Comparison of ENCODE assay signal across 8 cellular contexts in the genomic region with DNA sequence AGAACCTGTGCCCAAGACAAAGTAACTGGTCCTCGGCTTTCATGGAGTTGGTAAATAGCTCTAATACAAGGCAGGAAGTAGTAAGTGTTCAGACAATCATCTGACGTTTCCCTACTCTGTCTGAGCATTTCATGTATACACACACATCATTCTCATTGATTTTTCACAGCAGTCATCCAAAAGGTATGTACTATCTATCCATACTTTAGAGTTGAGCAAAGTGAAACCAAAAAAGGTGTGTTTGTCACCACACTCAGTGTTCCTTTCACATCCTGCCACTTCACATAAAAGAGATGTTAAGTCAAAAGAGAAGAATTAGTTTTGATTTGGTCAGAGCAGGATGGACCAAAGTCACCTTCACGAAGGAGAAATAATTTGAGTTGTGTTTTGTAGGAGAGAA. TPM values are rescaled to one million over a fixed set of nuclear protein-coding genes. Genes with fewer than 3 reads are reported as not detected.
DNase-seq lines count a peak whose midpoint lies in the region; ATAC-seq, FAIRE-seq and TF ChIP-seq lines count a peak whose summit lies in the region.
"Not testable (repeated sequence)": the region's sequence is repeated elsewhere in the genome, so short reads cannot be mapped to it uniquely, and the experiment has no call there.

No MANE protein-coding gene starts in this region.

- H3K27me3 ChIP-seq in CD8-positive, alpha-beta T cell (ENCODE audit: insufficient read depth, low read length); GM12878 (replicated peaks in 1 of 2; ENCODE audit: control insufficient read depth in 2 of 2, insufficient read depth in 2 of 2, low read length in 1 of 2): not testable (repeated sequence)

- not testable (repeated sequence) for H3K9me3 Mint-ChIP-seq in CD8-positive, alpha-beta T cell; activated CD8-positive, alpha-beta T cell treated with anti-CD3 and anti-CD28 coated beads for 36 hours

- in situ Hi-C loops in GM12878 (cut with MboI) = not testable (repeated sequence)

- H3K4me3 ChIP-seq in CD8-positive, alpha-beta T cell (ENCODE audit: low read depth, low read length); GM12878: not testable (repeated sequence)

- not testable (repeated sequence) for DNase-seq in CD8-positive, alpha-beta T cell; activated CD8-positive, alpha-beta T cell treated with anti-CD3 and anti-CD28 coated beads for 36 hours; GM12878 (ENCODE audit: low read depth, low spot score); stimulated activated naive CD8-positive, alpha-beta T cell treated with anti-CD3 and anti-CD28 coated beads, Interleukin-15, Interleukin-2, amounts not matched to agents 100 U/mL and 50 U/mL, for 24 hours

- not testable (repeated sequence) for H3K36me3 ChIP-seq in CD8-positive, alpha-beta T cell (ENCODE audit: insufficient read depth, low read length); GM12878 (ENCODE audit: control insufficient read depth in 2 of 2, insufficient read depth in 2 of 2, low read length in 1 of 2)

- intact Hi-C loops in CD8-positive, alpha-beta T cell (cut with DNase I, micrococcal nuclease); activated CD8-positive, alpha-beta T cell treated with anti-CD3 and anti-CD28 coated beads for 36 hours (cut with micrococcal nuclease); GM12878 (cut with micrococcal nuclease; ENCODE audit: unreplicated experiment): not testable (repeated sequence)

- H3K4me1 ChIP-seq in CD8-positive, alpha-beta T cell (ENCODE audit: insufficient read depth, low read length); GM12878 (ENCODE audit: control insufficient read depth, insufficient read depth, low read length): not testable (repeated sequence)

- H3K27ac ChIP-seq in CD8-positive, alpha-beta T cell (ENCODE audit: low read depth, low read length); GM12878 (ENCODE audit: control insufficient read depth, insufficient read depth): not testable (repeated sequence)

- POLR2A ChIA-PET in CD8-positive, alpha-beta T cell (lab: Charles Lee); activated CD8-positive, alpha-beta T cell treated with anti-CD3 and anti-CD28 coated beads for 36 hours (lab: Charles Lee); GM12878 (lab: Charles Lee): not testable (repeated sequence)

- CTCF ChIA-PET in CD8-positive, alpha-beta T cell (lab: Charles Lee); activated CD8-positive, alpha-beta T cell treated with anti-CD3 and anti-CD28 coated beads for 36 hours (lab: Charles Lee); GM12878 (lab: Yijun Ruan, JAX): not testable (repeated sequence)

- TF ChIP-seq POLR2A in GM12878 (IDR thresholded peaks at IDR 0.05; ENCODE audit: low read depth, low read length) = not testable (repeated sequence)

- peak; percentile 48 for ATAC-seq in CD8-positive, alpha-beta T cell
- ATAC-seq in GM18868 (IDR thresholded peaks at IDR 0.05; ENCODE audit: unreplicated experiment) (peak; percentile 72), GM19452 (IDR thresholded peaks at IDR 0.05; ENCODE audit: unreplicated experiment) (peak; percentile 36), HG02610 (IDR thresholded peaks at IDR 0.05; ENCODE audit: unreplicated experiment) (peak; percentile 62), HG03432 (IDR thresholded peaks at IDR 0.05; ENCODE audit: unreplicated experiment) (peak; percentile 53), GM12878 (peak; percentile 83)
- ATAC-seq in activated CD8-positive, alpha-beta T cell treated with anti-CD3 and anti-CD28 coated beads for 36 hours = peak; percentile 80
- ATAC-seq in stimulated activated naive CD8-positive, alpha-beta T cell treated with anti-CD3 and anti-CD28 coated beads, Interleukin-15, Interleukin-2, amounts not matched to agents 100 U/mL and 50 U/mL, for 24 hours = peak; percentile 70

- TF ChIP-seq RAD21 in GM12878 (IDR thresholded peaks at IDR 0.05; ENCODE audit: insufficient read depth, low read depth, low read length) = not testable (repeated sequence)

- H3K9me3 ChIP-seq in CD8-positive, alpha-beta T cell (ENCODE audit: low read length); GM12878 (replicated peaks; ENCODE audit: control insufficient read depth, insufficient read depth, low read length): not testable (repeated sequence)

- H3K4me2 ChIP-seq in GM12878 (ENCODE audit: control insufficient read depth, insufficient read depth) = not testable (repeated sequence)

- H3K27ac Mint-ChIP-seq in CD8-positive, alpha-beta T cell; activated CD8-positive, alpha-beta T cell treated with anti-CD3 and anti-CD28 coated beads for 36 hours: not testable (repeated sequence)

- peak; percentile 70 for FAIRE-seq in GM12878 (lab: Jason Lieb, UNC)

- TF ChIP-seq EP300 in GM12878 (IDR thresholded peaks at IDR 0.05; ENCODE audit: borderline replicate concordance in 1 of 2, control insufficient read depth in 1 of 2, low read depth in 2 of 2, low read length in 2 of 2) = not testable (repeated sequence)

- WGBS in GM12878 (ENCODE audit: insufficient coverage, insufficient replicate concordance, low lambda C conversion rate, missing lambda C conversion rate) = no CpG with 5 or more reads among the region's 3 CpGs

- not testable (repeated sequence) for BruUV-seq in GM12878 (replicated peaks; lab: Mats Ljungman, UMichigan)

- H4K20me1 ChIP-seq in GM12878 (ENCODE audit: control insufficient read depth, insufficient read depth) = not testable (repeated sequence)

- not testable (repeated sequence) for H3K4me3 Mint-ChIP-seq in CD8-positive, alpha-beta T cell; activated CD8-positive, alpha-beta T cell treated with anti-CD3 and anti-CD28 coated beads for 36 hours

- TF ChIP-seq CTCF in CD8-positive, alpha-beta T cell (IDR thresholded peaks at IDR 0.05); activated CD8-positive, alpha-beta T cell treated with anti-CD3 and anti-CD28 coated beads for 36 hours (IDR thresholded peaks at IDR 0.05); GM12878 (IDR thresholded peaks at IDR 0.05 in 2 of 3, conservative IDR thresholded peaks at IDR 0.05 in 1 of 3; ENCODE audit: control insufficient read depth in 2 of 3, extremely low read depth in 1 of 3, insufficient read depth in 1 of 3, low read depth in 3 of 3, low read length in 3 of 3): not testable (repeated sequence)

- H3K9ac ChIP-seq in GM12878 (ENCODE audit: control insufficient read depth, insufficient read depth, low read length) = not testable (repeated sequence)

- H3K4me1 Mint-ChIP-seq in CD8-positive, alpha-beta T cell (ENCODE audit: low read depth); activated CD8-positive, alpha-beta T cell treated with anti-CD3 and anti-CD28 coated beads for 36 hours (ENCODE audit: low read depth): not testable (repeated sequence)

- not testable (repeated sequence) for H2AFZ ChIP-seq in GM12878 (ENCODE audit: control insufficient read depth, low read depth, low read length)

- SMC1A ChIA-PET in GM12878 (lab: Charles Lee; ENCODE audit: uncharacterized antibody, unreplicated experiment) = not testable (repeated sequence)

- H3K27me3 Mint-ChIP-seq in CD8-positive, alpha-beta T cell (ENCODE audit: low read depth); activated CD8-positive, alpha-beta T cell treated with anti-CD3 and anti-CD28 coated beads for 36 hours: not testable (repeated sequence)

- RAD21 ChIA-PET in GM12878 (lab: Charles Lee; ENCODE audit: unreplicated experiment) = not testable (repeated sequence)

- H3K79me2 ChIP-seq in GM12878 (ENCODE audit: control insufficient read depth, insufficient read depth, low read length) = not testable (repeated sequence)

- H3K36me3 Mint-ChIP-seq in CD8-positive, alpha-beta T cell; activated CD8-positive, alpha-beta T cell treated with anti-CD3 and anti-CD28 coated beads for 36 hours (ENCODE audit: low read depth): not testable (repeated sequence)

RNA-seq across cellular contexts. Expression of gene GOLGA8B, which starts 33.3 kb away (rescaled TPM):
- 100 to 1,000 TPM; 303 to 342 TPM for total RNA-seq in CD8-positive, alpha-beta T cell
- total RNA-seq in activated CD8-positive, alpha-beta T cell treated with anti-CD3 and anti-CD28 coated beads for 36 hours = 10 to 100 TPM; 84.6 to 86.9 TPM
- total RNA-seq in GM12878 (2013; cell fraction: nucleolus; rRNA removed) = 702 and 722 TPM in 2 replicates
- total RNA-seq in GM12878 (2014; rRNA removed) (80.1 and 85.8 TPM in 2 replicates), GM12878 (2014; rRNA removed; fragmentation: Illumina TruSeq; extraction: Trizol) (57.1 and 59.6 TPM in 2 replicates), GM12878 (2021) (118 and 147 TPM in 2 replicates)
- 160 TPM for polyA plus RNA-seq in GM12878 (2011; ENCODE audit: low read depth)
- polyA plus RNA-seq in GM12878 (2011; rRNA removed) (117 and 164 TPM in 2 replicates), GM12878 (2014; fragmentation: Illumina TruSeq; extraction: Trizol) (135 and 144 TPM in 2 replicates), GM12878 (2014; fragmentation: Nextera tagmentation; extraction: Ambion mirVana) (10 to 100 TPM; 18.5 to 27.3 TPM), GM12878 (2014; rRNA removed) (258 and 302 TPM in 2 replicates), GM12878 (2016; fragmentation: Nextera tagmentation; extraction: Ambion mirVana) (10 to 100 TPM; 72.5 to 77.3 TPM)
- 74.4 and 97.8 TPM in 2 replicates for polyA plus RNA-seq in GM12878 (2011; cell fraction: cytosol; rRNA removed)
- 475 and 523 TPM in 2 replicates for polyA plus RNA-seq in GM12878 (2011; cell fraction: nucleus; rRNA removed)
- polyA plus RNA-seq in GM12878 (2012) = 153 and 205 TPM in 2 replicates
- polyA minus RNA-seq in GM12878 (2011; rRNA and poly(A)+ RNA removed) = 20.3 and 22.9 TPM in 2 replicates
- 10.8 and 12.8 TPM in 2 replicates for polyA minus RNA-seq in GM12878 (2011; cell fraction: cytosol; rRNA and poly(A)+ RNA removed)
- 37.6 and 50.8 TPM in 2 replicates for polyA minus RNA-seq in GM12878 (2011; cell fraction: nucleus; rRNA and poly(A)+ RNA removed)
